14 cellular contexts compared by ENCODE assay signal in genomic region chr9:111450114-111450513, GRCh38. TPM values are rescaled to one million over a fixed set of nuclear protein-coding genes. Genes with fewer than 3 reads are reported as not detected.
DNase-seq lines count a peak whose midpoint lies in the region; ATAC-seq and TF ChIP-seq lines count a peak whose summit lies in the region.
"Had no signal": no experiment of that assay in that cellular context is flagged by ENCODE, and none has a peak within 500 bp of the region (broad histone marks: within the 10 kb centered on the region; RNA-seq: fewer than 3 reads in every experiment).

No MANE protein-coding gene starts in this region.

- 0 out of 2 replicates have a peak, but pooled peaks cover 6% of the 10 kb centered on the region for H4K20me1 ChIP-seq in OCI-LY7 (ENCODE audit: insufficient read depth, low read length)

- H3K9me3 ChIP-seq in gastrocnemius medialis, result no peaks in the 10 kb centered on the region
- no peaks in the 10 kb centered on the region for H3K9me3 ChIP-seq in OCI-LY7 (ENCODE audit: low read length)
- H3K9me3 ChIP-seq: BE2C, HAP-1 had no signal

- TF ChIP-seq CTCF in gastrocnemius medialis (IDR thresholded peaks at IDR 0.05 in 4 of 5, conservative IDR thresholded peaks at IDR 0.05 in 1 of 5) (no peak), OCI-LY7 (conservative IDR thresholded peaks at IDR 0.05; ENCODE audit: low read length) (no peak)

- intact Hi-C loops in left ventricle myocardium superior (cut with micrococcal nuclease), result no loop called here
- intact Hi-C loops in gastrocnemius medialis (cut with DNase I; ENCODE audit: low total_unique reads), result no loop called here
- intact Hi-C loops in OCI-LY7 (cut with micrococcal nuclease; ENCODE audit: unreplicated experiment), result no loop called here

- TF ChIP-seq POLR2A in gastrocnemius medialis (IDR thresholded peaks at IDR 0.05), result no peak

- in situ Hi-C loops in gastrocnemius medialis (cut with MboI; ENCODE audit: low sequenced_read_pairs in 4 of 4), result no loop called here

- POLR2A ChIA-PET in OCI-LY7 (lab: Charles Lee), result interaction anchor here (2.5 kb wide), 1 partner anchor 16 kb away, joined by 7 read pairs; no protein-coding TSS in a partner anchor

- no peaks in the 10 kb centered on the region for H3K27me3 ChIP-seq in gastrocnemius medialis
- H3K27me3 ChIP-seq: BE2C had no signal

- H3K36me3 ChIP-seq in gastrocnemius medialis, result peaks cover 0 to 25% of the 10 kb centered on the region in 2 donors
- peaks cover 31% of the 10 kb centered on the region for H3K36me3 ChIP-seq in OCI-LY7 (ENCODE audit: insufficient read depth, low read length)

- H3K4me2 ChIP-seq in OCI-LY7 (ENCODE audit: low read length), result no peak overlapping the region

- no peak overlapping the region for H2AFZ ChIP-seq in OCI-LY7 (ENCODE audit: low read length)

- H3K79me2 ChIP-seq in OCI-LY7 (ENCODE audit: insufficient read depth, low read depth, low read length), result peaks cover 23% of the 10 kb centered on the region; the same call in 1 of the 2 replicates

- BruUV-seq in OCI-LY7 (replicated peaks; lab: Mats Ljungman, UMichigan), result no TSS peak

- H3K4me3 ChIP-seq in gastrocnemius medialis, result peak overlapping the region in 2 of 4 donors; percentile 16 to 21
- no peak overlapping the region for H3K4me3 ChIP-seq in OCI-LY7 (ENCODE audit: low read depth, low read length, poor library complexity, severe bottlenecking)
- H3K4me3 ChIP-seq: HAP-1 had no signal

- ATAC-seq in left ventricle myocardium superior (peak; percentile 77), gastrocnemius medialis (peak; percentile 75 to 77)
- ATAC-seq: PC-3 had no signal

- DNase-seq in EH (ENCODE audit: low read depth), result peak; percentile 32
- DNase-seq in amniotic epithelial cell (ENCODE audit: low read depth), result peak; percentile 37
- no peak for DNase-seq in left ventricle myocardium superior
- no peak for DNase-seq in gastrocnemius medialis
- DNase-seq in anterior cingulate cortex (lab: John Stamatoyannopoulos, UW), result no peak
- DNase-seq in NCI-H526 treated with DMSO at 0.1 percent for 48 hours (lab: John Stamatoyannopoulos, UW), result no peak
- DNase-seq in OCI-LY7 (ENCODE audit: low spot score), result no peak
- DNase-seq: BE2C; CD8-positive, alpha-beta memory T cell; NCI-H146; NCI-H226; NCI-H69; PC-3 had no signal

- H3K27ac ChIP-seq in gastrocnemius medialis (peak overlapping the region; percentile 65 to 87 (median 80)), OCI-LY7 (ENCODE audit: low read depth, low read length, poor library complexity, severe bottlenecking) (no peak overlapping the region)

- H3K9me2 ChIP-seq in OCI-LY7 (ENCODE audit: insufficient read depth, low read length), result no peaks in the 10 kb centered on the region

- peaks cover 55 to 62% of the 10 kb centered on the region in 2 donors for H3K4me1 ChIP-seq in gastrocnemius medialis
- H3K4me1 ChIP-seq in OCI-LY7 (ENCODE audit: insufficient read depth, low read length, poor library complexity, severe bottlenecking), result no peaks in the 10 kb centered on the region
- H3K4me1 ChIP-seq: BE2C, HAP-1 had no signal

- CTCF ChIA-PET in OCI-LY7 (lab: Charles Lee; ENCODE audit: unreplicated experiment), result no interaction called here

RNA-seq across cellular contexts. Expression of gene ECPAS, which starts 34.1 kb away (rescaled TPM):
- total RNA-seq in left ventricle myocardium superior, result 120 TPM
- 100 to 1,000 TPM; 320 to 509 (median 424) TPM for total RNA-seq in gastrocnemius medialis
- total RNA-seq in OCI-LY7 (2014; rRNA removed; shearing (Covaris generic)), result 41.0 and 47.3 TPM in 2 replicates
- 63.2 and 64.2 TPM in 2 replicates for total RNA-seq in OCI-LY7 (2022)

Comparison
In these comparisons a context has a peak if more than half of its experiments do, and no peak if none do; other contexts are left out.
1. DNase-seq: peak in EH (single experiment) and amniotic epithelial cell (single experiment); none in left ventricle myocardium superior (single experiment), gastrocnemius medialis (0 of 2), anterior cingulate cortex (0 of 58), NCI-H526 treated with DMSO at 0.1 percent for 48 hours (single experiment) and OCI-LY7 (single experiment).